ENCODE assay signal across 1 cellular context in genomic region chr2:29011650-29012060, GRCh38.
TF ChIP-seq lines count a peak whose summit lies in the region.

No MANE protein-coding gene starts in this region.

TF ChIP-seq in SK-N-SH, 30 proteins besides CTCF, POLR2A, EP300 and RAD21 (continued from another document):
- TF ChIP-seq REST (IDR thresholded peaks at IDR 0.05; ENCODE audit: low read depth, low read length): no peak
